12 cellular contexts compared by ENCODE assay signal in the genomic region with DNA sequence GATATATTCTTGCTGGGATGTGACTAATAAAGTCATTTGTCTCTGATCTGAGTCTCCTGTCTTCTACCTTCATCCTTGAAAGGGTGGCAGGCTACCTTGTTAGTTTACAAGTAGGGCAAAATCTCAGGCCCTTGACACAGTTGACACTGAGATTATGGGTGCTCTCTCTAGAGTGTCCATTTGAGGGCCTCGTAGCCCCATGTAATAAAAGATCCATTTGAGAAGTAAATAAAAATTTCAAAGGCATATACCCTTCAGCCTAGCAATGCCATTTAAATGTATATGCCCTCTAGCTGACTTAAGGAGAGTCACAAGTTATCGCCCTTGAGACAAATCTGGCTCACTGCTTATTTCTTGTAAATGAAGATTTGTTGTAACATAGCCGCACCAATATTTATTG.
DNase-seq lines count a peak whose midpoint lies in the region; ATAC-seq and TF ChIP-seq lines count a peak whose summit lies in the region.
"Had no signal": no experiment of that assay in that cellular context is flagged by ENCODE, and none has a peak within 500 bp of the region (broad histone marks: within the 10 kb centered on the region; RNA-seq: fewer than 3 reads in every experiment).

No MANE protein-coding gene starts in this region.

- no peak overlapping the region for H3K4me3 Mint-ChIP-seq in neural progenitor cell
- H3K4me3 Mint-ChIP-seq: dendritic cell treated with granulocyte-macrophage colony-stimulating factor and Interleukin-4, amounts not matched to agents 40 ng/mL and 50 ng/mL, for 4 days had no signal

- H3K4ac ChIP-seq in IMR-90 (ENCODE audit: low read depth, low read length), result no peak overlapping the region

- H3K23ac ChIP-seq in IMR-90 (ENCODE audit: low read depth, low read length), result peak overlapping the region; percentile 54; the same call in 1 of the 2 replicates

- no peak overlapping the region for H3K27ac Mint-ChIP-seq in neural progenitor cell
- H3K27ac Mint-ChIP-seq: dendritic cell treated with granulocyte-macrophage colony-stimulating factor and Interleukin-4, amounts not matched to agents 40 ng/mL and 50 ng/mL, for 4 days had no signal

- H3K9me3 Mint-ChIP-seq in neural progenitor cell, result peaks cover 13% of the 10 kb centered on the region
- H3K9me3 Mint-ChIP-seq: dendritic cell treated with granulocyte-macrophage colony-stimulating factor and Interleukin-4, amounts not matched to agents 40 ng/mL and 50 ng/mL, for 4 days had no signal

- H3K36me3 ChIP-seq in IMR-90 (ENCODE audit: control insufficient read depth, insufficient read depth, low read length), result no peaks in the 10 kb centered on the region; the same call in 1 of the 2 replicates
- no peaks in the 10 kb centered on the region for H3K36me3 ChIP-seq in neural progenitor cell
- H3K36me3 ChIP-seq: MG63 had no signal

- H4K20me1 ChIP-seq in IMR-90 (ENCODE audit: insufficient read depth, low read length) (peaks cover 45% of the 10 kb centered on the region), neural progenitor cell (ENCODE audit: low read depth) (peaks cover 50% of the 10 kb centered on the region)

- no peak overlapping the region for H4K5ac ChIP-seq in IMR-90 (ENCODE audit: low read depth, low read length)

- intact Hi-C loops in IMR-90 (cut with micrococcal nuclease), result loop anchor here (5.0 kb wide), 1 partner anchor 195 kb away; no protein-coding TSS in a partner anchor

- no peak overlapping the region for H2BK20ac ChIP-seq in IMR-90 (ENCODE audit: low read depth, low read length)

- ATAC-seq in IMR-90 (ENCODE audit: low read depth), result no peak; the same call in 1 of the 2 replicates

- BruUV-seq in IMR-90 (replicated peaks; lab: Mats Ljungman, UMichigan), result no TSS peak

- no peaks in the 10 kb centered on the region for H3K27me3 Mint-ChIP-seq in neural progenitor cell (ENCODE audit: insufficient read depth, low read depth)
- H3K27me3 Mint-ChIP-seq: dendritic cell treated with granulocyte-macrophage colony-stimulating factor and Interleukin-4, amounts not matched to agents 40 ng/mL and 50 ng/mL, for 4 days had no signal

- no peak overlapping the region for H2BK5ac ChIP-seq in IMR-90 (ENCODE audit: low read depth, low read length, poor library complexity, severe bottlenecking)

- H2BK15ac ChIP-seq in IMR-90 (ENCODE audit: low read depth, low read length), result no peak overlapping the region

- H3K4me3 ChIP-seq in IMR-90 (ENCODE audit: insufficient read depth, low read depth, low read length) (no peak overlapping the region), neural progenitor cell (no peak overlapping the region)
- H3K4me3 ChIP-seq: MG63, SJSA1, smooth muscle cell had no signal

- no peaks in the 10 kb centered on the region for H3F3A ChIP-seq in neural progenitor cell (ENCODE audit: low read depth)

- H3K27ac ChIP-seq in IMR-90 (ENCODE audit: insufficient read depth, low read length) (no peak overlapping the region), caudate nucleus (ENCODE audit: low read depth, low read length) (peak overlapping the region; percentile 14), neural progenitor cell (no peak overlapping the region)
- H3K27ac ChIP-seq: SJSA1 had no signal

- peaks cover 24% of the 10 kb centered on the region; the same call in 1 of the 2 replicates for H3K9me1 ChIP-seq in IMR-90 (ENCODE audit: insufficient read depth, low read length)

- no peak overlapping the region for H3K18ac ChIP-seq in IMR-90 (ENCODE audit: low read depth, low read length)

- CTCF ChIA-PET in IMR-90 (lab: Yijun Ruan, JAX), result no interaction called here

- H3K14ac ChIP-seq in IMR-90 (replicated peaks; ENCODE audit: low read depth, low read length), result 0 out of 2 replicates have a peak overlapping the region, but pooled peaks have one; percentile 5

- in situ Hi-C loops in IMR-90 (cut with MboI; ENCODE audit: low sequenced_read_pairs), result no loop called here

- dilution Hi-C loops in IMR-90 (cut with HindIII; ENCODE audit: low sequenced_read_pairs, unreplicated experiment), result no loop called here

- peak; percentile 34 for TF ChIP-seq CTCF in IMR-90 (conservative IDR thresholded peaks at IDR 0.05; ENCODE audit: low read depth, low read length)
- TF ChIP-seq CTCF in neural progenitor cell (IDR thresholded peaks at IDR 0.05), result peak; percentile 42

- no CpG with 5 or more reads among the region's 3 CpGs for WGBS in IMR-90 (ENCODE audit: extremely low coverage in 2 of 2, insufficient read length in 1 of 2), 2 experiments

- peak; percentile 40; the same call in 1 of the 2 replicates for TF ChIP-seq RAD21 in IMR-90 (IDR thresholded peaks at IDR 0.05; ENCODE audit: low read length)

- peaks cover 100% of the 10 kb centered on the region for H3K79me2 ChIP-seq in neural progenitor cell (ENCODE audit: low read depth)

- H3K4me1 Mint-ChIP-seq in neural progenitor cell, result no peaks in the 10 kb centered on the region

- no peak overlapping the region for H4K91ac ChIP-seq in IMR-90 (ENCODE audit: insufficient read depth, low read depth, low read length)

- POLR2A ChIA-PET in IMR-90 (lab: Charles Lee; ENCODE audit: unreplicated experiment), result no interaction called here

- H2AK5ac ChIP-seq in IMR-90 (ENCODE audit: low read depth, low read length), result no peak overlapping the region

- DNase-seq in NCI-H1417 (lab: John Stamatoyannopoulos, UW) (peak in 2 of 3 experiments; percentile 13 to 65), NCI-H1417 treated with DMSO at 0.1 percent for 48 hours (lab: John Stamatoyannopoulos, UW) (no peak), IMR-90 (peak; percentile 20), caudate nucleus (lab: John Stamatoyannopoulos, UW) (no peak), neural progenitor cell (ENCODE audit: low spot score) (peak; percentile 27), NCI-H2196 treated with DMSO at 0.1 percent for 48 hours (lab: John Stamatoyannopoulos, UW; ENCODE audit: unreplicated experiment) (no peak), HuH-7 (ENCODE audit: low spot score) (no peak)
- DNase-seq in activated T-cell treated with anti-CD3 and anti-CD28 coated beads, Interleukin-2, amount 50 U/mL, for 48 hours, result no peak
- DNase-seq: MG63 had no signal

- H3K79me1 ChIP-seq in IMR-90 (ENCODE audit: low read depth in 1 of 2, low read length in 2 of 2), result peaks cover 56 to 82% of the 10 kb centered on the region in 2 experiments

- H2AK9ac ChIP-seq in IMR-90 (replicated peaks; ENCODE audit: low read depth, low read length, poor library complexity), result no peak overlapping the region

- H3K9ac ChIP-seq in IMR-90 (ENCODE audit: low read depth, low read length), result no peak overlapping the region
- H3K9ac ChIP-seq in neural progenitor cell, result no peak overlapping the region

- H4K8ac ChIP-seq in IMR-90 (ENCODE audit: low read depth in 2 of 2, low read length in 2 of 2), result no peak overlapping the region

- H3K4me2 ChIP-seq in IMR-90 (ENCODE audit: low read depth, low read length), result no peak overlapping the region
- no peak overlapping the region for H3K4me2 ChIP-seq in neural progenitor cell
- H3K4me2 ChIP-seq: smooth muscle cell had no signal

- H3K4me1 ChIP-seq in IMR-90 (ENCODE audit: control insufficient read depth, insufficient read depth, low read length) (peaks cover 7% of the 10 kb centered on the region), neural progenitor cell (peaks cover 15% of the 10 kb centered on the region)
- H3K4me1 ChIP-seq: SJSA1 had no signal

- H3K36me3 Mint-ChIP-seq in neural progenitor cell, result peaks cover 29% of the 10 kb centered on the region

- no peak overlapping the region for H3K56ac ChIP-seq in IMR-90 (ENCODE audit: extremely low read depth, insufficient read depth, low read length)

- H2AFZ ChIP-seq in IMR-90 (replicated peaks; ENCODE audit: low read length, poor library complexity) (no peak overlapping the region), neural progenitor cell (replicated peaks) (no peak overlapping the region)

- H2BK120ac ChIP-seq in IMR-90 (ENCODE audit: low read depth, low read length), result no peak overlapping the region

- TF ChIP-seq POLR2A in IMR-90 (IDR thresholded peaks at IDR 0.05; ENCODE audit: low read depth, low read length), result no peak

- no peaks in the 10 kb centered on the region for H3K27me3 ChIP-seq in IMR-90 (ENCODE audit: control insufficient read depth, insufficient read depth, low read length)
- no peaks in the 10 kb centered on the region for H3K27me3 ChIP-seq in neural progenitor cell
- H3K27me3 ChIP-seq: MG63, SJSA1 had no signal

- H3K9me3 ChIP-seq in IMR-90 (ENCODE audit: control insufficient read depth, insufficient read depth, low read length) (no peaks in the 10 kb centered on the region), neural progenitor cell (ENCODE audit: low read depth) (no peaks in the 10 kb centered on the region)
- H3K9me3 ChIP-seq: MG63, SJSA1 had no signal

TF ChIP-seq in IMR-90, 13 proteins besides CTCF, POLR2A, EP300 and RAD21:
- TF ChIP-seq NFE2L2 (IDR thresholded peaks at IDR 0.05; ENCODE audit: low read depth, low read length) (no peak), SMC3 (IDR thresholded peaks at IDR 0.05; ENCODE audit: low read depth, low read length) (peak; percentile 20; the same call in 1 of the 2 replicates)

Comparison
In these comparisons a context has a peak if more than half of its experiments do, and no peak if none do; other contexts are left out.
1. DNase-seq: peak in NCI-H1417 (2 of 3), IMR-90 (single experiment) and neural progenitor cell (single experiment); none in NCI-H1417 treated with DMSO at 0.1 percent for 48 hours (single experiment), caudate nucleus (0 of 61), NCI-H2196 treated with DMSO at 0.1 percent for 48 hours (single experiment), HuH-7 (single experiment) and activated T-cell treated with anti-CD3 and anti-CD28 coated beads, Interleukin-2, amount 50 U/mL, for 48 hours (0 of 2).